ENCODE assay signal across 17 cellular contexts in the genomic region with DNA sequence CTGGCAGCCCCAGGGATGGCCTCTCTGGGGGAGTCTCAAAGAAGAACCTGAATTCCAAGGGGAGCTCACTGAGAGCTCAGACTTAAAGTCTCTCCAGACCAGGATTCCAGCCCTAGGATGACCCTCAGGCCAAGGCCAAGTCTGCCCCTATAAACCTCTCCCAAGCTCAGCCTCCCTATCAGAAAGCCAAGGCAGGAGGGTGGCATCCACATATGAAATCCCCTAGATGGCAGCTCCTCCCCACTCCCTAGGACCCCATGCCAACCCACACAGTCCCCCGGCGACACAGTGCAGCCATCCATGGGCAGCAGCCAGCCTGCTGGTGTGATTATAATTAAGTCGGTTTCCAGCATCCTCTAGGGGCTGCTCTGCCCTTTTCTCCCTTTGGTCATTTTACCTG.
DNase-seq lines count a peak whose midpoint lies in the region; ATAC-seq, FAIRE-seq and TF ChIP-seq lines count a peak whose summit lies in the region.
"Had no signal": no experiment of that assay in that cellular context is flagged by ENCODE, and none has a peak within 500 bp of the region (broad histone marks: within the 10 kb centered on the region; RNA-seq: fewer than 3 reads in every experiment).

No MANE protein-coding gene starts in this region.

- CTCF ChIA-PET in A549 (lab: Yijun Ruan, JAX) = no interaction called here

- POLR2A ChIA-PET in A549 (lab: Yijun Ruan, JAX) = no interaction called here

- H3K9me3 ChIP-seq in A549 = peaks cover 13% of the 10 kb centered on the region
- H3K9me3 ChIP-seq: SJCRH30 had no signal

- no peak overlapping the region for H3K4me3 Mint-ChIP-seq in nephron progenitor cell
- H3K4me3 Mint-ChIP-seq: CD8-positive, alpha-beta T cell; HFFc6 had no signal

- peak; percentile 11 to 47; a peak in 3 of 6 replicates for ATAC-seq in A549
- ATAC-seq: CD8-positive, alpha-beta T cell had no signal

- H3K27ac ChIP-seq in A549 = no peak overlapping the region
- H3K27ac ChIP-seq: 22Rv1, SJCRH30 had no signal

- H3K4me1 ChIP-seq in A549 = no peaks in the 10 kb centered on the region
- H3K4me1 ChIP-seq: SJCRH30 had no signal

- TF ChIP-seq CTCF in A549 (IDR thresholded peaks at IDR 0.05) (no peak), nephron progenitor cell (IDR thresholded peaks at IDR 0.05) (no peak)

- H3K27ac Mint-ChIP-seq in nephron progenitor cell = no peak overlapping the region
- H3K27ac Mint-ChIP-seq: CD8-positive, alpha-beta T cell; HFFc6 had no signal

- no peak; a peak in 1 of 5 replicates for TF ChIP-seq RAD21 in A549 (conservative IDR thresholded peaks at IDR 0.05 in 1 of 2, IDR thresholded peaks at IDR 0.05 in 1 of 2)

- DNase-seq in DMS 273 (lab: John Stamatoyannopoulos, UW; ENCODE audit: unreplicated experiment) = peak; percentile 14
- DNase-seq in DMS 273 treated with DMSO at 0.1 percent for 48 hours (lab: John Stamatoyannopoulos, UW) = no peak
- DNase-seq in A549 (ENCODE audit: low read depth in 1 of 2, low spot score in 1 of 2) = no peak
- DNase-seq in NCI-H1092 treated with DMSO at 0.1 percent for 48 hours (lab: John Stamatoyannopoulos, UW) = peak; percentile 80
- DNase-seq in ecto neural progenitor cell (ENCODE audit: low spot score) = peak; percentile 31
- DNase-seq in activated CD4-positive, alpha-beta T cell treated with anti-CD3 and anti-CD28 coated beads for 4 hours = no peak
- no peak for DNase-seq in nephron progenitor cell
- no peak for DNase-seq in cerebellar nuclear complex (lab: John Stamatoyannopoulos, UW)
- DNase-seq: CD8-positive, alpha-beta T cell; HFFc6; NCI-H187 treated with DMSO at 0.1 percent for 48 hours; NCI-H510A; OCI-M1; SJCRH30; SW 1271 had no signal

- H3K4me3 ChIP-seq in A549 = no peak overlapping the region
- H3K4me3 ChIP-seq: SJCRH30 had no signal

- H3K4me1 Mint-ChIP-seq in nephron progenitor cell = no peaks in the 10 kb centered on the region

- peaks cover 17% of the 10 kb centered on the region for H3K27me3 Mint-ChIP-seq in nephron progenitor cell (ENCODE audit: low read depth, poor library complexity)

- H3K36me3 Mint-ChIP-seq in nephron progenitor cell (ENCODE audit: low read depth) = no peaks in the 10 kb centered on the region
- H3K36me3 Mint-ChIP-seq: CD8-positive, alpha-beta T cell had no signal

- H3K4me2 ChIP-seq in A549 = no peak overlapping the region

- no peak for TF ChIP-seq POLR2A in A549 (IDR thresholded peaks at IDR 0.05; ENCODE audit: low read length)

- 27% methylated on average over 3 of the region's 3 CpGs for WGBS in A549 (ENCODE audit: missing lambda C conversion rate)

- no peak for TF ChIP-seq EP300 in A549 (IDR thresholded peaks at IDR 0.05)

- FAIRE-seq in A549 (lab: Jason Lieb, UNC) = no peak
- FAIRE-seq: GM19239 had no signal

- peaks cover 25% of the 10 kb centered on the region for H3K9me3 Mint-ChIP-seq in nephron progenitor cell
- H3K9me3 Mint-ChIP-seq: HFFc6 had no signal

TF ChIP-seq in A549, 52 proteins besides CTCF, POLR2A, EP300 and RAD21:
- no peak for TF ChIP-seq GATA3 (IDR thresholded peaks at IDR 0.05; ENCODE audit: borderline replicate concordance)
- TF ChIP-seq HOXB13 (CRISPR knock-in tag; IDR thresholded peaks at IDR 0.05; ENCODE audit: low read depth) = no peak
- TF ChIP-seq RCOR1 (IDR thresholded peaks at IDR 0.05; ENCODE audit: low read depth, low read length) = no peak
- TF ChIP-seq, protein P1, sequence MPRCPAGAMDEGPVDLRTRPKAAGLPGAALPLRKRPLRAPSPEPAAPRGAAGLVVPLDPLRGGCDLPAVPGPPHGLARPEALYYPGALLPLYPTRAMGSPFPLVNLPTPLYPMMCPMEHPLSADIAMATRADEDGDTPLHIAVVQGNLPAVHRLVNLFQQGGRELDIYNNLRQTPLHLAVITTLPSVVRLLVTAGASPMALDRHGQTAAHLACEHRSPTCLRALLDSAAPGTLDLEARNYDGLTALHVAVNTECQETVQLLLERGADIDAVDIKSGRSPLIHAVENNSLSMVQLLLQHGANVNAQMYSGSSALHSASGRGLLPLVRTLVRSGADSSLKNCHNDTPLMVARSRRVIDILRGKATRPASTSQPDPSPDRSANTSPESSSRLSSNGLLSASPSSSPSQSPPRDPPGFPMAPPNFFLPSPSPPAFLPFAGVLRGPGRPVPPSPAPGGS (IDR thresholded peaks at IDR 0.05) = no peak
- TF ChIP-seq, protein P2, sequence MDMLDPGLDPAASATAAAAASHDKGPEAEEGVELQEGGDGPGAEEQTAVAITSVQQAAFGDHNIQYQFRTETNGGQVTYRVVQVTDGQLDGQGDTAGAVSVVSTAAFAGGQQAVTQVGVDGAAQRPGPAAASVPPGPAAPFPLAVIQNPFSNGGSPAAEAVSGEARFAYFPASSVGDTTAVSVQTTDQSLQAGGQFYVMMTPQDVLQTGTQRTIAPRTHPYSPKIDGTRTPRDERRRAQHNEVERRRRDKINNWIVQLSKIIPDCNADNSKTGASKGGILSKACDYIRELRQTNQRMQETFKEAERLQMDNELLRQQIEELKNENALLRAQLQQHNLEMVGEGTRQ (IDR thresholded peaks at IDR 0.05) = no peak
- no peak for TF ChIP-seq ZC3H11A (IDR thresholded peaks at IDR 0.05)
- TF ChIP-seq, protein P3, sequence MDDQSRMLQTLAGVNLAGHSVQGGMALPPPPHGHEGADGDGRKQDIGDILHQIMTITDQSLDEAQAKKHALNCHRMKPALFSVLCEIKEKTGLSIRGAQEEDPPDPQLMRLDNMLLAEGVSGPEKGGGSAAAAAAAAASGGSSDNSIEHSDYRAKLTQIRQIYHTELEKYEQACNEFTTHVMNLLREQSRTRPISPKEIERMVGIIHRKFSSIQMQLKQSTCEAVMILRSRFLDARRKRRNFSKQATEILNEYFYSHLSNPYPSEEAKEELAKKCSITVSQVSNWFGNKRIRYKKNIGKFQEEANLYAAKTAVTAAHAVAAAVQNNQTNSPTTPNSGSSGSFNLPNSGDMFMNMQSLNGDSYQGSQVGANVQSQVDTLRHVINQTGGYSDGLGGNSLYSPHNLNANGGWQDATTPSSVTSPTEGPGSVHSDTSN (IDR thresholded peaks at IDR 0.05) = no peak
- no peak for TF ChIP-seq CBX8 (IDR thresholded peaks at IDR 0.05)
- TF ChIP-seq, protein P4, sequence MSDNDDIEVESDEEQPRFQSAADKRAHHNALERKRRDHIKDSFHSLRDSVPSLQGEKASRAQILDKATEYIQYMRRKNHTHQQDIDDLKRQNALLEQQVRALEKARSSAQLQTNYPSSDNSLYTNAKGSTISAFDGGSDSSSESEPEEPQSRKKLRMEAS (IDR thresholded peaks at IDR 0.05) = no peak
- TF ChIP-seq, protein P5, sequence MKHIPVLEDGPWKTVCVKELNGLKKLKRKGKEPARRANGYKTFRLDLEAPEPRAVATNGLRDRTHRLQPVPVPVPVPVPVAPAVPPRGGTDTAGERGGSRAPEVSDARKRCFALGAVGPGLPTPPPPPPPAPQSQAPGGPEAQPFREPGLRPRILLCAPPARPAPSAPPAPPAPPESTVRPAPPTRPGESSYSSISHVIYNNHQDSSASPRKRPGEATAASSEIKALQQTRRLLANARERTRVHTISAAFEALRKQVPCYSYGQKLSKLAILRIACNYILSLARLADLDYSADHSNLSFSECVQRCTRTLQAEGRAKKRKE (CRISPR knock-in tag; IDR thresholded peaks at IDR 0.05; ENCODE audit: low read depth) = no peak
- no peak for TF ChIP-seq FOSB (CRISPR knock-in tag; IDR thresholded peaks at IDR 0.05)
- TF ChIP-seq, protein P6, sequence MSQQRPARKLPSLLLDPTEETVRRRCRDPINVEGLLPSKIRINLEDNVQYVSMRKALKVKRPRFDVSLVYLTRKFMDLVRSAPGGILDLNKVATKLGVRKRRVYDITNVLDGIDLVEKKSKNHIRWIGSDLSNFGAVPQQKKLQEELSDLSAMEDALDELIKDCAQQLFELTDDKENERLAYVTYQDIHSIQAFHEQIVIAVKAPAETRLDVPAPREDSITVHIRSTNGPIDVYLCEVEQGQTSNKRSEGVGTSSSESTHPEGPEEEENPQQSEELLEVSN (IDR thresholded peaks at IDR 0.05; ENCODE audit: borderline replicate concordance, low read depth) = no peak
- TF ChIP-seq NR3C1 (IDR thresholded peaks at IDR 0.05) = no peak

Comparison
In these comparisons a context has a peak if more than half of its experiments do, and no peak if none do; other contexts are left out.
1. DNase-seq: peak in DMS 273 (single experiment), NCI-H1092 treated with DMSO at 0.1 percent for 48 hours (single experiment) and ecto neural progenitor cell (single experiment); none in DMS 273 treated with DMSO at 0.1 percent for 48 hours (single experiment), A549 (0 of 2), activated CD4-positive, alpha-beta T cell treated with anti-CD3 and anti-CD28 coated beads for 4 hours (0 of 2), nephron progenitor cell (single experiment) and cerebellar nuclear complex (0 of 2).